Comparison of ENCODE assay signal across 32 cellular contexts in genomic region chr12:15904378-15904920, GRCh38.
"Had no signal": no experiment of that assay in that cellular context is flagged by ENCODE, and none has a peak within 500 bp of the region (broad histone marks: within the 10 kb centered on the region; RNA-seq: fewer than 3 reads in every experiment).

No MANE protein-coding gene starts in this region.

- H3K9me3 ChIP-seq: heart left ventricle, right lobe of liver, thoracic aorta, uterus had no signal

- H3K27ac ChIP-seq: brain microvascular endothelial cell, heart left ventricle, parathyroid adenoma, right lobe of liver, thoracic aorta, uterus, WERI-Rb-1 had no signal

- H3K36me3 ChIP-seq: uterus had no signal

- ATAC-seq: esophagus mucosa; stimulated activated effector memory CD8-positive, alpha-beta T cell treated with anti-CD3 and anti-CD28 coated beads, Interleukin-12 subunit alpha, Interleukin-12 subunit beta, amount 100 ng/mL, for 72 hours had no signal

- H3K9ac ChIP-seq: parathyroid adenoma had no signal

- H3K79me2 ChIP-seq: parathyroid adenoma had no signal

- H3K27me3 ChIP-seq: brain microvascular endothelial cell, heart left ventricle, right lobe of liver, uterus had no signal

- H3K9me3 Mint-ChIP-seq: activated CD4-positive, alpha-beta memory T cell treated with anti-CD3 and anti-CD28 coated beads, Interleukin-2, amount 10 ng/mL, durations not matched to agents 7 days and 5 days; activated CD4-positive, alpha-beta T cell treated with anti-CD3 and anti-CD28 coated beads, Interleukin-2, amount 10 ng/mL, durations not matched to agents 24 days and 14 days; activated naive CD4-positive, alpha-beta T cell treated with anti-CD3 and anti-CD28 coated beads, Interleukin-2, amount 10 ng/mL, durations not matched to agents 7 days and 5 days; activated naive CD8-positive, alpha-beta T cell treated with anti-CD3 and anti-CD28 coated beads, Interleukin-2, amount 10 ng/mL, durations not matched to agents 7 days and 5 days; activated T-cell treated with anti-CD3 and anti-CD28 coated beads, Interleukin-2, amount 50 U/mL, for 24 hours; immature natural killer cell; neural crest cell; stimulated activated effector memory CD8-positive, alpha-beta T cell treated with anti-CD3 and anti-CD28 coated beads, Interleukin-12 subunit alpha, Interleukin-12 subunit beta, amount 100 ng/mL, for 72 hours; stimulated activated naive CD8-positive, alpha-beta T cell treated with anti-CD3 and anti-CD28 coated beads, Interleukin-15, Interleukin-2, amounts not matched to agents 100 ng/mL and 50 ng/mL, for 24 hours; T-helper 1 cell treated with Interleukin-12 subunit alpha and Interleukin-12 subunit beta and Interleukin-4 antibody, amounts not matched to agents 30 μg/mL and 1 μg/mL, for 36 hours; type B pancreatic cell had no signal

- H3K4me3 Mint-ChIP-seq: activated CD4-positive, alpha-beta memory T cell treated with anti-CD3 and anti-CD28 coated beads, Interleukin-2, amount 10 ng/mL, durations not matched to agents 7 days and 5 days; activated CD4-positive, alpha-beta T cell treated with anti-CD3 and anti-CD28 coated beads, Interleukin-2, amount 10 ng/mL, durations not matched to agents 24 days and 14 days; activated naive CD4-positive, alpha-beta T cell treated with anti-CD3 and anti-CD28 coated beads, Interleukin-2, amount 10 ng/mL, durations not matched to agents 7 days and 5 days; activated naive CD8-positive, alpha-beta T cell treated with anti-CD3 and anti-CD28 coated beads, Interleukin-2, amount 10 ng/mL, durations not matched to agents 7 days and 5 days; activated T-cell treated with anti-CD3 and anti-CD28 coated beads, Interleukin-2, amount 50 U/mL, for 24 hours; immature natural killer cell; neural crest cell; stimulated activated effector memory CD8-positive, alpha-beta T cell treated with anti-CD3 and anti-CD28 coated beads, Interleukin-12 subunit alpha, Interleukin-12 subunit beta, amount 100 ng/mL, for 72 hours; stimulated activated naive CD8-positive, alpha-beta T cell treated with anti-CD3 and anti-CD28 coated beads, Interleukin-15, Interleukin-2, amounts not matched to agents 100 ng/mL and 50 ng/mL, for 24 hours; T-helper 1 cell treated with Interleukin-12 subunit alpha and Interleukin-12 subunit beta and Interleukin-4 antibody, amounts not matched to agents 30 μg/mL and 1 μg/mL, for 36 hours; type B pancreatic cell had no signal

- H3K27me3 Mint-ChIP-seq: activated CD4-positive, alpha-beta memory T cell treated with anti-CD3 and anti-CD28 coated beads, Interleukin-2, amount 10 ng/mL, durations not matched to agents 7 days and 5 days; activated CD4-positive, alpha-beta T cell treated with anti-CD3 and anti-CD28 coated beads, Interleukin-2, amount 10 ng/mL, durations not matched to agents 24 days and 14 days; activated naive CD4-positive, alpha-beta T cell treated with anti-CD3 and anti-CD28 coated beads, Interleukin-2, amount 10 ng/mL, durations not matched to agents 7 days and 5 days; activated naive CD8-positive, alpha-beta T cell treated with anti-CD3 and anti-CD28 coated beads, Interleukin-2, amount 10 ng/mL, durations not matched to agents 7 days and 5 days; activated T-cell treated with anti-CD3 and anti-CD28 coated beads, Interleukin-2, amount 50 U/mL, for 24 hours; stimulated activated naive CD8-positive, alpha-beta T cell treated with anti-CD3 and anti-CD28 coated beads, Interleukin-15, Interleukin-2, amounts not matched to agents 100 ng/mL and 50 ng/mL, for 24 hours; type B pancreatic cell had no signal

- DNase-seq: activated CD4-positive, alpha-beta memory T cell treated with anti-CD3 and anti-CD28 coated beads, Interleukin-2, amount 10 ng/mL, durations not matched to agents 7 days and 5 days; activated CD4-positive, alpha-beta T cell treated with anti-CD3 and anti-CD28 coated beads, Interleukin-2, amount 10 ng/mL, durations not matched to agents 24 days and 14 days; activated CD4-positive, CD25-positive, alpha-beta regulatory T cell treated with anti-CD3 and anti-CD28 coated beads, Interleukin-2, amount 50 U/mL, for 72 hours; activated CD8-positive, alpha-beta memory T cell treated with anti-CD3 and anti-CD28 coated beads, Interleukin-2, amount 50 U/mL, for 48 hours; activated gamma-delta T cell; activated naive CD4-positive, alpha-beta T cell treated with anti-CD3 and anti-CD28 coated beads, Interleukin-2, amount 10 ng/mL, durations not matched to agents 7 days and 5 days; activated naive CD8-positive, alpha-beta T cell treated with anti-CD3 and anti-CD28 coated beads, Interleukin-2, amount 10 ng/mL, durations not matched to agents 7 days and 5 days; activated T-cell treated with anti-CD3 and anti-CD28 coated beads, Interleukin-2, amount 50 U/mL, for 24 hours; amniotic stem cell; brain microvascular endothelial cell; central memory CD4-positive, alpha-beta T cell; foreskin fibroblast; heart left ventricle; hypothalamus; immature natural killer cell; kidney; occipital lobe; right lobe of liver; stimulated activated CD4-positive, alpha-beta T cell treated with anti-CD3 and anti-CD28 coated beads, Interleukin-4, amount 100 ng/mL, for 24 hours; T1000; uterus; WERI-Rb-1 had no signal

- H3K4me3 ChIP-seq: heart left ventricle, lung, right lobe of liver, thoracic aorta, uterus had no signal

- H2AFZ ChIP-seq: parathyroid adenoma had no signal

- FAIRE-seq: astrocyte, kidney had no signal

- H3K27ac Mint-ChIP-seq: activated CD4-positive, alpha-beta memory T cell treated with anti-CD3 and anti-CD28 coated beads, Interleukin-2, amount 10 ng/mL, durations not matched to agents 7 days and 5 days; activated CD4-positive, alpha-beta T cell treated with anti-CD3 and anti-CD28 coated beads, Interleukin-2, amount 10 ng/mL, durations not matched to agents 24 days and 14 days; activated naive CD4-positive, alpha-beta T cell treated with anti-CD3 and anti-CD28 coated beads, Interleukin-2, amount 10 ng/mL, durations not matched to agents 7 days and 5 days; activated naive CD8-positive, alpha-beta T cell treated with anti-CD3 and anti-CD28 coated beads, Interleukin-2, amount 10 ng/mL, durations not matched to agents 7 days and 5 days; activated T-cell treated with anti-CD3 and anti-CD28 coated beads, Interleukin-2, amount 50 U/mL, for 24 hours; stimulated activated effector memory CD8-positive, alpha-beta T cell treated with anti-CD3 and anti-CD28 coated beads, Interleukin-12 subunit alpha, Interleukin-12 subunit beta, amount 100 ng/mL, for 72 hours; stimulated activated naive CD8-positive, alpha-beta T cell treated with anti-CD3 and anti-CD28 coated beads, Interleukin-15, Interleukin-2, amounts not matched to agents 100 ng/mL and 50 ng/mL, for 24 hours; T-helper 1 cell treated with Interleukin-12 subunit alpha and Interleukin-12 subunit beta and Interleukin-4 antibody, amounts not matched to agents 30 μg/mL and 1 μg/mL, for 36 hours; type B pancreatic cell had no signal

- H3K4me1 Mint-ChIP-seq: activated naive CD4-positive, alpha-beta T cell treated with anti-CD3 and anti-CD28 coated beads, Interleukin-2, amount 10 ng/mL, durations not matched to agents 7 days and 5 days; neural crest cell; stimulated activated effector memory CD8-positive, alpha-beta T cell treated with anti-CD3 and anti-CD28 coated beads, Interleukin-12 subunit alpha, Interleukin-12 subunit beta, amount 100 ng/mL, for 72 hours had no signal

- H3K4me1 ChIP-seq: parathyroid adenoma, uterus had no signal
